ENCODE assay signal across 25 cellular contexts in the genomic region with DNA sequence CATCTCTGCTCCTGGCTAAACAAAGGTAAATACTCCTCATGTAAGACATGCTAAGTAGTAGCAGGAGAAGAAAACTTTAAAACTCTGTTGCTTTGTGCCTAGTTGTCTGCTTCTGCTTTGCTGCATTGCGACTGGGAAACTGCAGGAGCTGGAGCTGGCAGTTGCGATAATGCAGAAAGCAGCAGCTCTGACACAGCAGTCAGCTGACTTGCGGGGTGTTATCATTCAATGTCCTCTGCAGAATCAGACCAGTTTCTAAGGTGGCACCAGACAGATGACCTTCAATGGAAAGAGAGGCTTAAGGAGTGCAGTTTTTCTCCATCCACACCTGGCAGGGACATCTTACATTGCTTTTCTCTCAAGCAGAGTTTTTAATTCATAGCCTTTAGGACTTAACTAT.
A peak's percentile ranks its signal among the peaks of the same experiment; 100 is the strongest.
DNase-seq lines count a peak whose midpoint lies in the region; ATAC-seq, FAIRE-seq and TF ChIP-seq lines count a peak whose summit lies in the region.
"Had no signal": no experiment of that assay in that cellular context is flagged by ENCODE, and none has a peak within 500 bp of the region (broad histone marks: within the 10 kb centered on the region; RNA-seq: fewer than 3 reads in every experiment).

No MANE protein-coding gene starts in this region.

- CTCF ChIA-PET in K562 (lab: Yijun Ruan, JAX; ENCODE audit: low intra/inter-chr PET ratio) = no interaction called here

- H3K36me3 ChIP-seq in K562 (ENCODE audit: control insufficient read depth, insufficient read depth, low read length) = no peaks in the 10 kb centered on the region
- no peaks in the 10 kb centered on the region for H3K36me3 ChIP-seq in adrenal gland (replicated peaks in 1 of 2)
- H3K36me3 ChIP-seq: ascending aorta, prostate gland had no signal

- intact Hi-C loops in K562 (cut with micrococcal nuclease) (no loop called here), adrenal gland (cut with DNase I) (no loop called here)

- H3K4me2 ChIP-seq in K562 (ENCODE audit: insufficient read depth, low read length) = no peak overlapping the region

- no peak for TF ChIP-seq POLR2A in K562 (conservative IDR thresholded peaks at IDR 0.05)
- TF ChIP-seq POLR2A in adrenal gland (IDR thresholded peaks at IDR 0.05) = no peak

- no peak overlapping the region for H3K4me3 ChIP-seq in K562
- no peak overlapping the region for H3K4me3 ChIP-seq in adrenal gland
- H3K4me3 ChIP-seq: ascending aorta, prostate gland, skin epidermis had no signal

- TF ChIP-seq CTCF in K562 (IDR thresholded peaks at IDR 0.05 in 2 of 3, conservative IDR thresholded peaks at IDR 0.05 in 1 of 3; ENCODE audit: insufficient read depth in 2 of 3, low read depth in 1 of 3, low read length in 3 of 3) (no peak), osteocyte (IDR thresholded peaks at IDR 0.05) (no peak), adrenal gland (IDR thresholded peaks at IDR 0.05) (no peak)

- POLR2A ChIA-PET in K562 (lab: Yijun Ruan, JAX) = interaction anchor here (1.3 kb wide), 1 partner anchor 12 kb away, joined by 6 read pairs; no protein-coding TSS in a partner anchor

- no peak for TF ChIP-seq RAD21 in K562 (CRISPR knock-in tag; conservative IDR thresholded peaks at IDR 0.05 in 1 of 2, IDR thresholded peaks at IDR 0.05 in 1 of 2)

- no peaks in the 10 kb centered on the region for H3K9me1 ChIP-seq in K562 (ENCODE audit: control insufficient read depth, insufficient read depth, low read length)

- in situ Hi-C loops in K562 (cut with MboI) = no loop called here

- H3K27me3 Mint-ChIP-seq in osteocyte (ENCODE audit: unreplicated experiment) = peaks cover 3% of the 10 kb centered on the region
- H3K27me3 Mint-ChIP-seq: activated naive CD4-positive, alpha-beta T cell treated with anti-CD3 and anti-CD28 coated beads, Interleukin-2, amount 50 U/mL, for 24 hours had no signal

- no peaks in the 10 kb centered on the region for H3K4me1 ChIP-seq in K562 (replicated peaks in 1 of 2; ENCODE audit: control insufficient read depth in 2 of 2, insufficient read depth in 2 of 2, low read length in 2 of 2)
- H3K4me1 ChIP-seq in adrenal gland (replicated peaks in 1 of 2) = no peaks in the 10 kb centered on the region
- H3K4me1 ChIP-seq: ascending aorta, prostate gland had no signal

- no peak for FAIRE-seq in K562 (lab: Jason Lieb, UNC)
- FAIRE-seq: endothelial cell of umbilical vein had no signal

- H3K27ac Mint-ChIP-seq in osteocyte (ENCODE audit: unreplicated experiment) = no peak overlapping the region
- H3K27ac Mint-ChIP-seq: activated naive CD4-positive, alpha-beta T cell treated with anti-CD3 and anti-CD28 coated beads, Interleukin-2, amount 50 U/mL, for 24 hours; CD8-positive, alpha-beta T cell; H9; nephron progenitor cell; WTC11 had no signal

- H3K36me3 Mint-ChIP-seq in osteocyte (ENCODE audit: unreplicated experiment) = no peaks in the 10 kb centered on the region
- H3K36me3 Mint-ChIP-seq: activated naive CD4-positive, alpha-beta T cell treated with anti-CD3 and anti-CD28 coated beads, Interleukin-2, amount 50 U/mL, for 24 hours; CD8-positive, alpha-beta T cell; WTC11 had no signal

- TF ChIP-seq EP300 in K562 (IDR thresholded peaks at IDR 0.05; ENCODE audit: low read length) = no peak

- ATAC-seq in K562 = no peak; the same call in 2 of the 3 replicates
- ATAC-seq: CD8-positive, alpha-beta T cell had no signal

- H3K9ac ChIP-seq in K562 (ENCODE audit: insufficient read depth in 1 of 2, low read depth in 2 of 2, low read length in 2 of 2) = no peak overlapping the region

- 2% methylated on average over 3 of the region's 3 CpGs for WGBS in K562 (ENCODE audit: insufficient coverage, low coverage, missing lambda C conversion rate)
- whole genome bisulfite sequencing in adrenal gland, 4 donors = 62 to 82% (median 71%) methylated on average over 3 of the region's 3 CpGs

- H3K4me3 Mint-ChIP-seq in osteocyte (ENCODE audit: unreplicated experiment) = no peak overlapping the region
- H3K4me3 Mint-ChIP-seq: activated naive CD4-positive, alpha-beta T cell treated with anti-CD3 and anti-CD28 coated beads, Interleukin-2, amount 50 U/mL, for 24 hours; CD8-positive, alpha-beta T cell; H9; nephron progenitor cell; WTC11 had no signal

- no peaks in the 10 kb centered on the region for H4K20me1 ChIP-seq in K562 (replicated peaks; ENCODE audit: control insufficient read depth, insufficient read depth, low read length)

- no peak overlapping the region for H3K27ac ChIP-seq in K562 (ENCODE audit: extremely low read depth, low read depth, low read length)
- H3K27ac ChIP-seq in adrenal gland = no peak overlapping the region
- H3K27ac ChIP-seq: ascending aorta, prostate gland, RWPE1, skin epidermis had no signal

- DNase-seq in NCI-H2227 (lab: John Stamatoyannopoulos, UW; ENCODE audit: unreplicated experiment) (peak; percentile 22), NCI-H2227 treated with DMSO at 0.1 percent for 48 hours (lab: John Stamatoyannopoulos, UW) (no peak), NCI-H345 treated with DMSO at 0.1 percent for 48 hours (lab: John Stamatoyannopoulos, UW; ENCODE audit: unreplicated experiment) (peak; percentile 78), K562 (ENCODE audit: extremely low read depth in 1 of 4, low spot score in 3 of 4) (peak in 2 of 4 experiments; percentile 16 to 18), occipital lobe (lab: John Stamatoyannopoulos, UW) (peak; percentile 5), osteocyte (ENCODE audit: extremely low spot score, unreplicated experiment) (no peak), adrenal gland (no peak)
- DNase-seq in activated CD4-positive, alpha-beta T cell treated with anti-CD3 and anti-CD28 coated beads for 4 hours = no peak
- DNase-seq: 8988T; activated CD4-positive, alpha-beta T cell treated with anti-CD3 and anti-CD28 coated beads, Interleukin-2, amount 50 U/mL, for 4 hours; CD8-positive, alpha-beta T cell; GF-D8; Kasumi-1; MV-4-11; NCI-H187 treated with DMSO at 0.1 percent for 48 hours; T1000 had no signal

- no peak overlapping the region for H2AFZ ChIP-seq in K562 (ENCODE audit: low read depth, low read length)

- H3K27me3 ChIP-seq in K562 (ENCODE audit: control insufficient read depth in 2 of 2, insufficient read depth in 2 of 2, low read length in 2 of 2) = peaks cover 15 to 19% of the 10 kb centered on the region in 2 experiments; a peak in 4 of 5 replicates
- no peaks in the 10 kb centered on the region for H3K27me3 ChIP-seq in adrenal gland
- H3K27me3 ChIP-seq: ascending aorta had no signal

- no peaks in the 10 kb centered on the region for H3K9me3 Mint-ChIP-seq in osteocyte (ENCODE audit: unreplicated experiment)
- H3K9me3 Mint-ChIP-seq: activated naive CD4-positive, alpha-beta T cell treated with anti-CD3 and anti-CD28 coated beads, Interleukin-2, amount 50 U/mL, for 24 hours; CD8-positive, alpha-beta T cell; H9; nephron progenitor cell; WTC11 had no signal

- H3K9me3 ChIP-seq in K562 (replicated peaks; ENCODE audit: control insufficient read depth, insufficient read depth, low read depth, low read length) = no peaks in the 10 kb centered on the region
- H3K9me3 ChIP-seq in adrenal gland (replicated peaks in 1 of 3) = no peaks in the 10 kb centered on the region
- H3K9me3 ChIP-seq: ascending aorta, prostate gland had no signal

- H3K4me1 Mint-ChIP-seq in osteocyte (ENCODE audit: unreplicated experiment) = no peaks in the 10 kb centered on the region
- H3K4me1 Mint-ChIP-seq: activated naive CD4-positive, alpha-beta T cell treated with anti-CD3 and anti-CD28 coated beads, Interleukin-2, amount 50 U/mL, for 24 hours had no signal

- H3K79me2 ChIP-seq in K562 (ENCODE audit: control insufficient read depth, insufficient read depth, low read length) = no peaks in the 10 kb centered on the region

- BruUV-seq in K562 (replicated peaks; lab: Mats Ljungman, UMichigan) = no TSS peak

TF ChIP-seq in K562, 482 proteins besides CTCF, POLR2A, EP300 and RAD21:
- TF ChIP-seq, protein P1, sequence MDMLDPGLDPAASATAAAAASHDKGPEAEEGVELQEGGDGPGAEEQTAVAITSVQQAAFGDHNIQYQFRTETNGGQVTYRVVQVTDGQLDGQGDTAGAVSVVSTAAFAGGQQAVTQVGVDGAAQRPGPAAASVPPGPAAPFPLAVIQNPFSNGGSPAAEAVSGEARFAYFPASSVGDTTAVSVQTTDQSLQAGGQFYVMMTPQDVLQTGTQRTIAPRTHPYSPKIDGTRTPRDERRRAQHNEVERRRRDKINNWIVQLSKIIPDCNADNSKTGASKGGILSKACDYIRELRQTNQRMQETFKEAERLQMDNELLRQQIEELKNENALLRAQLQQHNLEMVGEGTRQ (CRISPR knock-in tag; IDR thresholded peaks at IDR 0.05) = peak; percentile 36
- TF ChIP-seq TAL1 (IDR thresholded peaks at IDR 0.05) (0 out of 2 replicates have a peak, but pooled peaks have one; percentile 18), SMC3 (conservative IDR thresholded peaks at IDR 0.05; ENCODE audit: insufficient read depth, low read depth, low read length) (no peak), MTA1 (IDR thresholded peaks at IDR 0.05; ENCODE audit: borderline replicate concordance) (no peak), C11orf30 (IDR thresholded peaks at IDR 0.05; ENCODE audit: low read depth) (no peak), CBFA2T3 (IDR thresholded peaks at IDR 0.05) (peak; percentile 50), TCF3 (CRISPR knock-in tag; IDR thresholded peaks at IDR 0.05) (0 out of 2 replicates have a peak, but pooled peaks have one; percentile 23), CBFA2T2 (conservative IDR thresholded peaks at IDR 0.05) (peak; percentile 35; the same call in 1 of the 2 replicates)
- TF ChIP-seq, protein P2, sequence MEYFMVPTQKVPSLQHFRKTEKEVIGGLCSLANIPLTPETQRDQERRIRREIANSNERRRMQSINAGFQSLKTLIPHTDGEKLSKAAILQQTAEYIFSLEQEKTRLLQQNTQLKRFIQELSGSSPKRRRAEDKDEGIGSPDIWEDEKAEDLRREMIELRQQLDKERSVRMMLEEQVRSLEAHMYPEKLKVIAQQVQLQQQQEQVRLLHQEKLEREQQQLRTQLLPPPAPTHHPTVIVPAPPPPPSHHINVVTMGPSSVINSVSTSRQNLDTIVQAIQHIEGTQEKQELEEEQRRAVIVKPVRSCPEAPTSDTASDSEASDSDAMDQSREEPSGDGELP (CRISPR knock-in tag; IDR thresholded peaks at IDR 0.05; ENCODE audit: borderline replicate concordance) = peak; percentile 44; the same call in 1 of the 2 replicates
- TF ChIP-seq, protein P3, sequence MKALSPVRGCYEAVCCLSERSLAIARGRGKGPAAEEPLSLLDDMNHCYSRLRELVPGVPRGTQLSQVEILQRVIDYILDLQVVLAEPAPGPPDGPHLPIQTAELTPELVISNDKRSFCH (CRISPR knock-in tag; IDR thresholded peaks at IDR 0.05) = no peak
- TF ChIP-seq, protein P3 (tag; IDR thresholded peaks at IDR 0.05) = peak; percentile 91

Comparison
In these comparisons a context has a peak if more than half of its experiments do, and no peak if none do; other contexts are left out.
1. DNase-seq: peak in NCI-H2227 (single experiment), NCI-H345 treated with DMSO at 0.1 percent for 48 hours (single experiment) and occipital lobe (single experiment); none in NCI-H2227 treated with DMSO at 0.1 percent for 48 hours (single experiment), activated CD4-positive, alpha-beta T cell treated with anti-CD3 and anti-CD28 coated beads for 4 hours (0 of 2), osteocyte (single experiment) and adrenal gland (0 of 7).